ENCODE assay signal across 1 cellular context in genomic region chr20:4607287-4607713, GRCh38.
TF ChIP-seq lines count a peak whose summit lies in the region.

No MANE protein-coding gene starts in this region.

TF ChIP-seq in HepG2, 621 proteins besides CTCF, POLR2A, EP300 and RAD21 (continued from another document):
- TF ChIP-seq ZNF383 (CRISPR knock-in tag; IDR thresholded peaks at IDR 0.05; ENCODE audit: borderline replicate concordance) (no peak), LBX2 (CRISPR knock-in tag; IDR thresholded peaks at IDR 0.05; ENCODE audit: borderline replicate concordance) (no peak), SOX13 (IDR thresholded peaks at IDR 0.05) (no peak), SOX13 (CRISPR knock-in tag; conservative IDR thresholded peaks at IDR 0.05 in 1 of 2, IDR thresholded peaks at IDR 0.05 in 1 of 2) (no peak), MTERF4 (CRISPR knock-in tag; IDR thresholded peaks at IDR 0.05) (peak; percentile 70; the same call in 1 of the 2 replicates), ETS1 (CRISPR knock-in tag; IDR thresholded peaks at IDR 0.05) (no peak), SKIL (CRISPR knock-in tag; IDR thresholded peaks at IDR 0.05; ENCODE audit: borderline replicate concordance) (no peak), STAT6 (CRISPR knock-in tag; IDR thresholded peaks at IDR 0.05; ENCODE audit: borderline replicate concordance) (no peak), E2F2 (CRISPR knock-in tag; IDR thresholded peaks at IDR 0.05; ENCODE audit: borderline replicate concordance) (no peak), NFKBIZ (CRISPR knock-in tag; IDR thresholded peaks at IDR 0.05) (0 out of 2 replicates have a peak, but pooled peaks have one; percentile 49), ZNF672 (CRISPR knock-in tag; IDR thresholded peaks at IDR 0.05) (no peak), TP53 (CRISPR knock-in tag; conservative IDR thresholded peaks at IDR 0.05) (no peak), ZSCAN5A (CRISPR knock-in tag; IDR thresholded peaks at IDR 0.05; ENCODE audit: borderline replicate concordance) (peak; percentile 40; the same call in 1 of the 2 replicates), CBFB (CRISPR knock-in tag; IDR thresholded peaks at IDR 0.05) (no peak), HOXA3 (CRISPR knock-in tag; IDR thresholded peaks at IDR 0.05) (no peak), ERF (CRISPR knock-in tag; IDR thresholded peaks at IDR 0.05) (0 out of 2 replicates have a peak, but pooled peaks have one; percentile 20), BCL3 (CRISPR knock-in tag; IDR thresholded peaks at IDR 0.05) (no peak), FOXA1 (IDR thresholded peaks at IDR 0.05) (no peak), FOXA1 (CRISPR knock-in tag; IDR thresholded peaks at IDR 0.05) (0 out of 2 replicates have a peak, but pooled peaks have one; percentile 14), HIVEP1 (CRISPR knock-in tag; IDR thresholded peaks at IDR 0.05) (no peak), ZSCAN20 (CRISPR knock-in tag; IDR thresholded peaks at IDR 0.05; ENCODE audit: borderline replicate concordance) (no peak), BRD4 (CRISPR knock-in tag; IDR thresholded peaks at IDR 0.05) (no peak), GABPA (IDR thresholded peaks at IDR 0.05; ENCODE audit: low read depth, low read length) (no peak), GABPA (CRISPR knock-in tag; IDR thresholded peaks at IDR 0.05; ENCODE audit: low read depth) (no peak), ZNF362 (CRISPR knock-in tag; IDR thresholded peaks at IDR 0.05; ENCODE audit: borderline replicate concordance) (no peak), ZNF367 (CRISPR knock-in tag; IDR thresholded peaks at IDR 0.05; ENCODE audit: borderline replicate concordance) (no peak), SIN3A (IDR thresholded peaks at IDR 0.05; ENCODE audit: borderline replicate concordance, low read depth, low read length) (no peak), STAG1 (CRISPR knock-in tag; IDR thresholded peaks at IDR 0.05) (peak; percentile 99), MLLT10 (CRISPR knock-in tag; IDR thresholded peaks at IDR 0.05) (no peak), NCOR1 (IDR thresholded peaks at IDR 0.05; ENCODE audit: borderline replicate concordance, low read length) (no peak), ZNF460 (CRISPR knock-in tag; IDR thresholded peaks at IDR 0.05; ENCODE audit: borderline replicate concordance) (no peak), ZNF790 (CRISPR knock-in tag; IDR thresholded peaks at IDR 0.05; ENCODE audit: borderline replicate concordance) (no peak), FOXO4 (CRISPR knock-in tag; conservative IDR thresholded peaks at IDR 0.05) (no peak), CREBL2 (CRISPR knock-in tag; IDR thresholded peaks at IDR 0.05; ENCODE audit: borderline replicate concordance) (no peak), ZNF224 (CRISPR knock-in tag; IDR thresholded peaks at IDR 0.05) (no peak), ZNF878 (CRISPR knock-in tag; IDR thresholded peaks at IDR 0.05) (no peak), CHD4 (IDR thresholded peaks at IDR 0.05; ENCODE audit: borderline replicate concordance, low read length) (no peak), SIN3B (IDR thresholded peaks at IDR 0.05; ENCODE audit: low read length) (no peak), ZNF33B (CRISPR knock-in tag; IDR thresholded peaks at IDR 0.05) (no peak), PITX1 (CRISPR knock-in tag; IDR thresholded peaks at IDR 0.05) (no peak), XRCC5 (optimal IDR thresholded peaks at IDR 0.05; ENCODE audit: low read length) (peak; percentile 70), GZF1 (CRISPR knock-in tag; IDR thresholded peaks at IDR 0.05) (no peak), MTA1 (CRISPR knock-in tag; IDR thresholded peaks at IDR 0.05; ENCODE audit: borderline replicate concordance) (no peak), YEATS4 (CRISPR knock-in tag; IDR thresholded peaks at IDR 0.05; ENCODE audit: borderline replicate concordance) (no peak), ZSCAN29 (CRISPR knock-in tag; conservative IDR thresholded peaks at IDR 0.05) (no peak), JUNB (CRISPR knock-in tag; IDR thresholded peaks at IDR 0.05; ENCODE audit: borderline replicate concordance) (no peak), ZNF234 (CRISPR knock-in tag; conservative IDR thresholded peaks at IDR 0.05) (no peak), ZBTB7B (CRISPR knock-in tag; IDR thresholded peaks at IDR 0.05) (peak; percentile 73)
TF ChIP-seq in HepG2: peak in this region for 70.
